Comparison of ENCODE assay signal across 13 cellular contexts in the genomic region with DNA sequence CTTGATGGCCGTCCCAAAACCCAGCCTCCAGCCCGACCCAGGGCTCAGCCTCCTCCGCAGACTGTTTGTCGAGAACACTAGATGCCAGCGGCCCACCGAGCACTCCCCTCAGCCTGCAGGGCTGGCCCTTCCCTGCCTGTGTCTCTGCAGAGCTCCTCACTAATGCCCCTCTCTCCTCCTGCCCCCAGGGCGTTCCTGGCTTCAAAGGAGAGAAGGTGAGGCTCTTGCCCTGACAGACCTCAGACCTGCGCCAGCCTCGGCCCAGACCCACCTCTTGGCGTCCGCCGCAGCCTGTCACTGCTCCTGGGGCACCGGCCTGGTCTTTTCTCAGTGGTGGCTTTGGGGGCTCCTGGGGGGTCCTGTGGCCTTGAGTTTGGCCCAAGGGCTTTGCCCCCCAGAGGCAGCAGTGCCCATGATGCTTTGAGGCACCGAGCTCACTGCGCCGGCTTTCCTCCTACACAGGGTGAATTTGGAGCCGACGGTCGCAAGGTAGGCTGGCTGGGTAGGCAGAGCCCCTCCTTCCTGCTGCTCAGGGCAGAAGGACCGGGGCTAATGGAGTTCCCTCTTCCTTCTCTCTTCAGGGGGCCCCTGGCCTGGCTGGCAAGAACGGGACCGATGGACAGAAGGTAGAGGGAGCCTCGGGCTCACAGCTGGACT. TPM values are rescaled to one million over a fixed set of nuclear protein-coding genes. Genes with fewer than 3 reads are reported as not detected.
DNase-seq lines count a peak whose midpoint lies in the region; ATAC-seq, FAIRE-seq and TF ChIP-seq lines count a peak whose summit lies in the region.
"Had no signal": no experiment of that assay in that cellular context is flagged by ENCODE, and none has a peak within 500 bp of the region (broad histone marks: within the 10 kb centered on the region; RNA-seq: fewer than 3 reads in every experiment).

No MANE protein-coding gene starts in this region.

- DNase-seq in D341Med (ENCODE audit: low spot score) (peak; percentile 24), WERI-Rb-1 (peak; percentile 7), iPS-NIHi11 (ENCODE audit: low spot score) (peak; percentile 26), progenitor cell of endocrine pancreas (ENCODE audit: low spot score, unreplicated experiment) (peak; percentile 9), small intestine (no peak)
- no peak for DNase-seq in activated CD4-positive, alpha-beta T cell treated with anti-CD3 and anti-CD28 coated beads for 48 hours
- DNase-seq: activated naive CD8-positive, alpha-beta T cell treated with anti-CD3 and anti-CD28 coated beads, Interleukin-2, amount 50 U/mL, for 24 hours; CD4-positive, CD25-positive, alpha-beta regulatory T cell; GOT3; stimulated activated naive CD4-positive, alpha-beta T cell had no signal

- H3K27ac ChIP-seq in WERI-Rb-1 (no peak overlapping the region), small intestine (ENCODE audit: low read depth in 1 of 2, low read length in 1 of 2) (no peak overlapping the region)

- H3K4me3 Mint-ChIP-seq in progenitor cell of endocrine pancreas (ENCODE audit: low read depth) = no peak overlapping the region
- H3K4me3 Mint-ChIP-seq: activated naive CD8-positive, alpha-beta T cell treated with anti-CD3 and anti-CD28 coated beads, Interleukin-2, amount 50 U/mL, for 24 hours; CD4-positive, CD25-positive, alpha-beta regulatory T cell had no signal

- no peak for FAIRE-seq in small intestine (lab: Jason Lieb, UNC)

- H3K4me3 ChIP-seq in WERI-Rb-1 (ENCODE audit: low read depth, low read length) (no peak overlapping the region), small intestine (ENCODE audit: low read depth in 1 of 2, low read length in 2 of 2) (no peak overlapping the region)

- H3K36me3 ChIP-seq in WERI-Rb-1 (peaks cover 32% of the 10 kb centered on the region), small intestine (ENCODE audit: control insufficient read depth in 2 of 2, insufficient read depth in 2 of 2, low read length in 2 of 2) (no peaks in the 10 kb centered on the region)

- H3K9me3 ChIP-seq in WERI-Rb-1 (ENCODE audit: severe bottlenecking) (peaks cover 4% of the 10 kb centered on the region), small intestine (ENCODE audit: control insufficient read depth, low read depth) (no peaks in the 10 kb centered on the region)

- no peaks in the 10 kb centered on the region for H3K4me1 ChIP-seq in small intestine (ENCODE audit: control insufficient read depth in 2 of 2, insufficient read depth in 1 of 2, low read depth in 1 of 2, low read length in 1 of 2)

- no peaks in the 10 kb centered on the region for H3K4me1 Mint-ChIP-seq in progenitor cell of endocrine pancreas (ENCODE audit: low read depth)
- H3K4me1 Mint-ChIP-seq: activated naive CD8-positive, alpha-beta T cell treated with anti-CD3 and anti-CD28 coated beads, Interleukin-2, amount 50 U/mL, for 24 hours; CD4-positive, CD25-positive, alpha-beta regulatory T cell had no signal

- no peaks in the 10 kb centered on the region for H3K27me3 Mint-ChIP-seq in progenitor cell of endocrine pancreas
- H3K27me3 Mint-ChIP-seq: activated naive CD8-positive, alpha-beta T cell treated with anti-CD3 and anti-CD28 coated beads, Interleukin-2, amount 50 U/mL, for 24 hours had no signal

- no peak overlapping the region for H3K27ac Mint-ChIP-seq in progenitor cell of endocrine pancreas
- H3K27ac Mint-ChIP-seq: activated naive CD8-positive, alpha-beta T cell treated with anti-CD3 and anti-CD28 coated beads, Interleukin-2, amount 50 U/mL, for 24 hours; CD4-positive, CD25-positive, alpha-beta regulatory T cell had no signal

- WGBS in small intestine, 3 donors = 79 to 89% (median 86%) methylated on average over 22 to 23 of the region's 23 CpGs

- H3K9me3 Mint-ChIP-seq in progenitor cell of endocrine pancreas (ENCODE audit: low read depth) = no peaks in the 10 kb centered on the region
- H3K9me3 Mint-ChIP-seq: activated naive CD8-positive, alpha-beta T cell treated with anti-CD3 and anti-CD28 coated beads, Interleukin-2, amount 50 U/mL, for 24 hours; CD4-positive, CD25-positive, alpha-beta regulatory T cell had no signal

- peaks cover 3% of the 10 kb centered on the region for H3K36me3 Mint-ChIP-seq in progenitor cell of endocrine pancreas (ENCODE audit: insufficient read depth)
- H3K36me3 Mint-ChIP-seq: CD4-positive, CD25-positive, alpha-beta regulatory T cell had no signal

- no peak for TF ChIP-seq CTCF in WERI-Rb-1 (IDR thresholded peaks at IDR 0.05; ENCODE audit: low read depth, low read length)
- TF ChIP-seq CTCF in progenitor cell of endocrine pancreas (IDR thresholded peaks at IDR 0.05; ENCODE audit: unreplicated experiment) = no peak

- no peak for ATAC-seq in GM18870 (IDR thresholded peaks at IDR 0.05; ENCODE audit: unreplicated experiment)
- ATAC-seq in HG03045 (IDR thresholded peaks at IDR 0.05; ENCODE audit: unreplicated experiment) = no peak
- ATAC-seq: activated naive CD8-positive, alpha-beta T cell treated with anti-CD3 and anti-CD28 coated beads, Interleukin-2, amount 50 U/mL, for 24 hours had no signal

- H3K27me3 ChIP-seq in WERI-Rb-1 (ENCODE audit: insufficient read depth, low read depth, severe bottlenecking) (no peaks in the 10 kb centered on the region), small intestine (ENCODE audit: control insufficient read depth in 2 of 2, insufficient read depth in 2 of 2, low read length in 2 of 2) (no peaks in the 10 kb centered on the region)

RNA-seq across cellular contexts. Expression of gene COL6A2, which starts 18.4 kb away (rescaled TPM):
- 32.0 and 38.6 TPM in 2 replicates for total RNA-seq in progenitor cell of endocrine pancreas
- 100 to 1,000 TPM in 1 of 3 donors, 10 to 100 TPM in 1, 1 to 10 TPM in 1; 3.8 to 159 (median 14.3) TPM for polyA plus RNA-seq in small intestine

RNA-seq across cellular contexts. Expression of gene FTCD, which starts 39.1 kb away (rescaled TPM):
- total RNA-seq in progenitor cell of endocrine pancreas = 48.4 and 49.3 TPM in 2 replicates
- 10 to 100 TPM in 2 of 3 donors, under 1 TPM in 1; 0.31 to 55.1 (median 22.8) TPM for polyA plus RNA-seq in small intestine
- total RNA-seq: CD4-positive, CD25-positive, alpha-beta regulatory T cell; LHCN-M2 had no signal

Comparison
In these comparisons a context has a peak if more than half of its experiments do, and no peak if none do; other contexts are left out.
1. DNase-seq: peak in D341Med (single experiment), WERI-Rb-1 (single experiment), iPS-NIHi11 (single experiment) and progenitor cell of endocrine pancreas (single experiment); none in activated CD4-positive, alpha-beta T cell treated with anti-CD3 and anti-CD28 coated beads for 48 hours (single experiment) and small intestine (single experiment).